In genomic region chr1:27111771-27112573, GRCh38 we compare ENCODE assay signal across 8 cellular contexts. TPM values are rescaled to one million over a fixed set of nuclear protein-coding genes. Genes with fewer than 3 reads are reported as not detected.
DNase-seq lines count a peak whose midpoint lies in the region; TF ChIP-seq lines count a peak whose summit lies in the region.

No MANE protein-coding gene starts in this region.

- peaks cover 38% of the 10 kb centered on the region for H3K4me1 Mint-ChIP-seq in activated CD4-positive, alpha-beta T cell treated with anti-CD3 and anti-CD28 coated beads, Interleukin-2, amount 10 ng/mL, durations not matched to agents 24 days and 14 days

- H3K4me3 ChIP-seq in coronary artery, result no peak overlapping the region

- intact Hi-C loops in activated CD4-positive, alpha-beta T cell treated with anti-CD3 and anti-CD28 coated beads, Interleukin-2, amount 10 ng/mL, durations not matched to agents 24 days and 14 days (cut with micrococcal nuclease), result loop anchor here (1.0 kb wide), 1 partner anchor 43 kb away; the partner anchor contains the start of gene SLC9A1

- H3K9me3 Mint-ChIP-seq in activated CD4-positive, alpha-beta T cell treated with anti-CD3 and anti-CD28 coated beads, Interleukin-2, amount 10 ng/mL, durations not matched to agents 24 days and 14 days, result no peaks in the 10 kb centered on the region

- peak overlapping the region; percentile 59 for H3K4me3 Mint-ChIP-seq in activated CD4-positive, alpha-beta T cell treated with anti-CD3 and anti-CD28 coated beads, Interleukin-2, amount 10 ng/mL, durations not matched to agents 24 days and 14 days

- no peaks in the 10 kb centered on the region for H3K27me3 Mint-ChIP-seq in activated CD4-positive, alpha-beta T cell treated with anti-CD3 and anti-CD28 coated beads, Interleukin-2, amount 10 ng/mL, durations not matched to agents 24 days and 14 days

- peaks cover 18% of the 10 kb centered on the region for H3K36me3 Mint-ChIP-seq in activated CD4-positive, alpha-beta T cell treated with anti-CD3 and anti-CD28 coated beads, Interleukin-2, amount 10 ng/mL, durations not matched to agents 24 days and 14 days (ENCODE audit: low read depth)

- peak overlapping the region; percentile 87 for H3K27ac Mint-ChIP-seq in activated CD4-positive, alpha-beta T cell treated with anti-CD3 and anti-CD28 coated beads, Interleukin-2, amount 10 ng/mL, durations not matched to agents 24 days and 14 days

- peak overlapping the region; percentile 32 to 64 for H3K27ac ChIP-seq in coronary artery

- no peak for TF ChIP-seq CTCF in coronary artery (IDR thresholded peaks at IDR 0.05)

- DNase-seq in ELF-1 (ENCODE audit: low read depth, low spot score) (peak; percentile 63), GOT3 (lab: John Stamatoyannopoulos, UW) (peak; percentile 72), NCI-H2107 (lab: John Stamatoyannopoulos, UW) (peak; percentile 52), coronary artery (ENCODE audit: low spot score) (peak; percentile 92), medulla oblongata (ENCODE audit: extremely low spot score) (peak; percentile 49), NCI-H345 (lab: John Stamatoyannopoulos, UW) (no peak)
- peak; percentile 90 for DNase-seq in activated CD4-positive, alpha-beta T cell treated with anti-CD3 and anti-CD28 coated beads, Interleukin-2, amount 10 ng/mL, durations not matched to agents 24 days and 14 days
- peak; percentile 45 for DNase-seq in stimulated activated CD8-positive, alpha-beta memory T cell treated with anti-CD3 and anti-CD28 coated beads, Interleukin-12 subunit alpha, Interleukin-12 subunit beta, amount 100 ng/mL, for 4 hours (ENCODE audit: low read depth)

RNA-seq across cellular contexts. Expression of gene SLC9A1, which starts 43.0 kb away (rescaled TPM):
- total RNA-seq in activated CD4-positive, alpha-beta T cell treated with anti-CD3 and anti-CD28 coated beads, Interleukin-2, amount 10 ng/mL, durations not matched to agents 24 days and 14 days, result 25.5 and 27.1 TPM in 2 replicates
